In the genomic region with DNA sequence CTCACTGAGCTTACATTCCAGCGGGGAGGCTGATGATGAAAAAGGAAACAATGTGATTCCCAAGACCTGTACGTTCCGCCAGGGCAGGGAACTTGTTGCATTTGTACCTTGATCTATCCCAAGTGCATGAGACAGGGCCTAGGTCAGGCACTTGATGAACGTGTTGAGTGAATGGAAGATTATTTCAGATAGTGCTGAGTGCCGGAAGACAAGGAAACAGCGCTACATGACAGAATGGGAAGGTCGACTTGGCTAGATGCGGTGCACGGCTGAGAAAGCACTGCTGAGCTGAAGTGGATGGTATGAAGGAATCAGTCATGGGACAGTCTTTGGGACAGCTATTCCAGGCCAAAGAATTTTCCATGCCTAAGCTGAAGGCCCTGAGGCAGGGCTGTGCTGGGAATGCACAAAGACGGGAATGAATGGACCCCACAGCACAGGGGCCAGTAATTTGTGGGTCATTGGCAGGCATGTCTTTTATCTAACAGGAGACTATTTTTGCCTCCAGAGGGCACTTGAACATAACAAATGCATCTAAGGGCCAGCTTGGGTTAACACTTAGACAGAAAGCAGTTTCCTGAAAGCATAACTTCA, we compare ENCODE assay signal across 1 cellular context.
TF ChIP-seq lines count a peak whose summit lies in the region.

No MANE protein-coding gene starts in this region.

TF ChIP-seq in K562, 482 proteins besides CTCF, POLR2A, EP300 and RAD21:
- TF ChIP-seq, protein P1, sequence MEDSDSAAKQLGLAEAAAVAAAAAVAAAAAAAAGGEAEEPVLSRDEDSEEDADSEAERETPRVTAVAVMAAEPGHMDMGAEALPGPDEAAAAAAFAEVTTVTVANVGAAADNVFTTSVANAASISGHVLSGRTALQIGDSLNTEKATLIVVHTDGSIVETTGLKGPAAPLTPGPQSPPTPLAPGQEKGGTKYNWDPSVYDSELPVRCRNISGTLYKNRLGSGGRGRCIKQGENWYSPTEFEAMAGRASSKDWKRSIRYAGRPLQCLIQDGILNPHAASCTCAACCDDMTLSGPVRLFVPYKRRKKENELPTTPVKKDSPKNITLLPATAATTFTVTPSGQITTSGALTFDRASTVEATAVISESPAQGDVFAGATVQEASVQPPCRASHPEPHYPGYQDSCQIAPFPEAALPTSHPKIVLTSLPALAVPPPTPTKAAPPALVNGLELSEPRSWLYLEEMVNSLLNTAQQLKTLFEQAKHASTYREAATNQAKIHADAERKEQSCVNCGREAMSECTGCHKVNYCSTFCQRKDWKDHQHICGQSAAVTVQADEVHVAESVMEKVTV (CRISPR knock-in tag; IDR thresholded peaks at IDR 0.05), result peak; percentile 70
